In genomic region chr22:23783496-23784167, GRCh38 we compare ENCODE assay signal across 19 cellular contexts. TPM values are rescaled to one million over a fixed set of nuclear protein-coding genes. Genes with fewer than 3 reads are reported as not detected.
DNase-seq lines count a peak whose midpoint lies in the region; ATAC-seq and TF ChIP-seq lines count a peak whose summit lies in the region.
"Had no signal": no experiment of that assay in that cellular context is flagged by ENCODE, and none has a peak within 500 bp of the region (broad histone marks: within the 10 kb centered on the region; RNA-seq: fewer than 3 reads in every experiment).

No MANE protein-coding gene starts in this region.

- no peaks in the 10 kb centered on the region for H3K27me3 ChIP-seq in hepatocyte
- no peaks in the 10 kb centered on the region for H3K27me3 ChIP-seq in osteoblast (ENCODE audit: insufficient read depth, low read length)

- H3K9me3 Mint-ChIP-seq in HFFc6, result no peaks in the 10 kb centered on the region
- H3K9me3 Mint-ChIP-seq in activated T-cell treated with anti-CD3 and anti-CD28 coated beads, Interleukin-2, amount 50 U/mL, for 72 hours, result no peaks in the 10 kb centered on the region

- in situ Hi-C loops in GM13976 (cut with MboI; ENCODE audit: low sequenced_read_pairs, unreplicated experiment), result no loop called here

- peak overlapping the region; percentile 84; the same call in 1 of the 2 replicates for H3K27ac Mint-ChIP-seq in HFFc6
- H3K27ac Mint-ChIP-seq in activated T-cell treated with anti-CD3 and anti-CD28 coated beads, Interleukin-2, amount 50 U/mL, for 72 hours, result no peak overlapping the region

- H3K36me3 ChIP-seq in hepatocyte (replicated peaks; ENCODE audit: insufficient read depth, low read depth) (no peaks in the 10 kb centered on the region), osteoblast (ENCODE audit: insufficient read depth, low read length) (no peaks in the 10 kb centered on the region)

- DNase-seq in Ammon's horn (ENCODE audit: low spot score), result peak; percentile 1
- no peak for DNase-seq in HFFc6
- DNase-seq in hepatocyte (ENCODE audit: low spot score), result peak; percentile 7
- peak; percentile 39 for DNase-seq in osteoblast (ENCODE audit: insufficient read length, low spot score, missing footprints)
- no peak for DNase-seq in activated T-cell treated with anti-CD3 and anti-CD28 coated beads, Interleukin-2, amount 50 U/mL, for 72 hours
- DNase-seq in GM13976 (ENCODE audit: low spot score), result no peak
- DNase-seq: DMS79 treated with DMSO at 0.1 percent for 48 hours, GM23248, HCEC 1CT, NCI-H1092 treated with DMSO at 0.1 percent for 48 hours, NCI-H1694, NCI-H2081 treated with DMSO at 0.1 percent for 48 hours had no signal

- H3K79me2 ChIP-seq in hepatocyte (peaks cover 15% of the 10 kb centered on the region), osteoblast (ENCODE audit: insufficient read depth, low read length) (peaks cover 17% of the 10 kb centered on the region)

- H3K4me3 Mint-ChIP-seq in HFFc6, result no peak overlapping the region
- no peak overlapping the region for H3K4me3 Mint-ChIP-seq in activated T-cell treated with anti-CD3 and anti-CD28 coated beads, Interleukin-2, amount 50 U/mL, for 72 hours

- H2AFZ ChIP-seq in hepatocyte, result no peak overlapping the region
- H2AFZ ChIP-seq in osteoblast (ENCODE audit: low read length), result no peak overlapping the region
- H2AFZ ChIP-seq: GM23248 had no signal

- peak overlapping the region; percentile 62 for H3K4me2 ChIP-seq in hepatocyte
- no peak overlapping the region for H3K4me2 ChIP-seq in osteoblast (ENCODE audit: insufficient read depth, low read length)

- no peaks in the 10 kb centered on the region for H3K9me3 ChIP-seq in hepatocyte (ENCODE audit: low read depth)
- no peaks in the 10 kb centered on the region for H3K9me3 ChIP-seq in osteoblast (ENCODE audit: low read depth, low read length)

- TF ChIP-seq CTCF in HFFc6 (IDR thresholded peaks at IDR 0.05) (no peak), hepatocyte (IDR thresholded peaks at IDR 0.05; ENCODE audit: poor library complexity) (no peak), osteoblast (IDR thresholded peaks at IDR 0.05; ENCODE audit: extremely low read depth, low read depth, low read length) (no peak), GM13976 (IDR thresholded peaks at IDR 0.05; ENCODE audit: borderline replicate concordance, control extremely low read depth, extremely low read depth, insufficient read depth, missing control alignments) (no peak)

- no peak overlapping the region for H3K4me3 ChIP-seq in hepatocyte
- H3K4me3 ChIP-seq in osteoblast (ENCODE audit: insufficient read depth, low read length), result no peak overlapping the region
- H3K4me3 ChIP-seq: GM23248 had no signal

- H3K4me1 ChIP-seq in hepatocyte (ENCODE audit: insufficient read depth) (peaks cover 44% of the 10 kb centered on the region), osteoblast (ENCODE audit: insufficient read depth, low read length) (peaks cover 40% of the 10 kb centered on the region)

- H3K36me3 Mint-ChIP-seq in HFFc6 (ENCODE audit: low read depth), result no peaks in the 10 kb centered on the region
- H3K36me3 Mint-ChIP-seq in activated T-cell treated with anti-CD3 and anti-CD28 coated beads, Interleukin-2, amount 50 U/mL, for 72 hours (ENCODE audit: insufficient read depth in 2 of 2), result no peaks in the 10 kb centered on the region

- H3K27me3 Mint-ChIP-seq in HFFc6 (ENCODE audit: insufficient read depth), result no peaks in the 10 kb centered on the region; the same call in 1 of the 2 replicates
- H3K27me3 Mint-ChIP-seq in activated T-cell treated with anti-CD3 and anti-CD28 coated beads, Interleukin-2, amount 50 U/mL, for 72 hours (ENCODE audit: low read depth), result no peaks in the 10 kb centered on the region

- ATAC-seq in HG03097 (IDR thresholded peaks at IDR 0.05; ENCODE audit: low FRiP score, unreplicated experiment) (no peak), GM18517 (IDR thresholded peaks at IDR 0.05; ENCODE audit: unreplicated experiment) (no peak)
- ATAC-seq in activated T-cell treated with anti-CD3 and anti-CD28 coated beads, Interleukin-2, amount 50 U/mL, for 72 hours (replicated peaks in 1 of 2), result no peak
- ATAC-seq: Panc1 had no signal

- WGBS in hepatocyte (ENCODE audit: low lambda C conversion rate, missing lambda C conversion rate), result 89% methylated on average over 7 of the region's 7 CpGs

- H3K27ac ChIP-seq in hepatocyte (peak overlapping the region; percentile 75), osteoblast (ENCODE audit: low read depth, low read length) (no peak overlapping the region)
- H3K27ac ChIP-seq: GM23248, HL-60 had no signal

- peaks cover 45% of the 10 kb centered on the region for H3K4me1 Mint-ChIP-seq in HFFc6 (ENCODE audit: low read depth)
- H3K4me1 Mint-ChIP-seq in activated T-cell treated with anti-CD3 and anti-CD28 coated beads, Interleukin-2, amount 50 U/mL, for 72 hours (ENCODE audit: low read depth), result peaks cover 24% of the 10 kb centered on the region

- H3K9me2 ChIP-seq in hepatocyte (replicated peaks; ENCODE audit: insufficient read depth), result no peaks in the 10 kb centered on the region

- peaks cover 13% of the 10 kb centered on the region for H4K20me1 ChIP-seq in hepatocyte (ENCODE audit: insufficient read depth, poor library complexity, severe bottlenecking)
- peaks cover 13% of the 10 kb centered on the region for H4K20me1 ChIP-seq in osteoblast (ENCODE audit: insufficient read depth, low read length)

RNA-seq across cellular contexts. Expression of gene SMARCB1, which starts 3.1 kb away (rescaled TPM):
- 100 to 1,000 TPM in 1 of 6 experiments, 10 to 100 TPM in 5; 91.5 to 101 (median 97.3) TPM for total RNA-seq in HFFc6 (2021; fragmentation: NEBNext Ultra II Directional; extraction: Animal tissue kit (Norgen Biotek cat#: 25700))
- total RNA-seq in hepatocyte, result 84.3 and 88.2 TPM in 2 replicates
- 103 and 120 TPM in 2 replicates for polyA plus RNA-seq in hepatocyte
- 49.2 and 51.3 TPM in 2 replicates for total RNA-seq in osteoblast
- 10 to 100 TPM; 67.4 to 83.0 TPM for total RNA-seq in activated T-cell treated with anti-CD3 and anti-CD28 coated beads, Interleukin-2, amount 50 U/mL, for 72 hours

RNA-seq across cellular contexts. Expression of gene MMP11, which starts 11.0 kb away (rescaled TPM):
- total RNA-seq in HFFc6 (2021; fragmentation: NEBNext Ultra II Directional; extraction: Animal tissue kit (Norgen Biotek cat#: 25700)), result 1 to 10 TPM; 1.7 to 3.6 (median 2.7) TPM
- total RNA-seq in hepatocyte, result 27.9 and 36.2 TPM in 2 replicates
- polyA plus RNA-seq in hepatocyte, result 22.8 and 25.2 TPM in 2 replicates
- total RNA-seq in osteoblast, result 23.5 and 41.3 TPM in 2 replicates
- total RNA-seq in activated T-cell treated with anti-CD3 and anti-CD28 coated beads, Interleukin-2, amount 50 U/mL, for 72 hours, result under 1 TPM; 0.46 to 0.56 TPM
- total RNA-seq: HT1080 had no signal

RNA-seq across cellular contexts. Expression of gene CHCHD10, which starts 15.9 kb away (rescaled TPM):
- 100 to 1,000 TPM in 4 of 6 experiments, 10 to 100 TPM in 2; 89.3 to 117 (median 106) TPM for total RNA-seq in HFFc6 (2021; fragmentation: NEBNext Ultra II Directional; extraction: Animal tissue kit (Norgen Biotek cat#: 25700))
- total RNA-seq in hepatocyte (4.0 and 36.5 TPM in 2 replicates), osteoblast (0.88 and 1.1 TPM in 2 replicates)
- polyA plus RNA-seq in hepatocyte, result 53.0 and 68.1 TPM in 2 replicates
- 10 to 100 TPM; 54.4 to 62.5 TPM for total RNA-seq in activated T-cell treated with anti-CD3 and anti-CD28 coated beads, Interleukin-2, amount 50 U/mL, for 72 hours
- total RNA-seq: HT1080 had no signal

RNA-seq across cellular contexts. Expression of gene C22orf15, which starts 20.8 kb away (rescaled TPM):
- 1 to 10 TPM in 3 of 6 experiments, under 1 TPM in 3; 0.48 to 4.0 (median 1.1) TPM for total RNA-seq in HFFc6 (2021; fragmentation: NEBNext Ultra II Directional; extraction: Animal tissue kit (Norgen Biotek cat#: 25700))
- total RNA-seq in hepatocyte, result not detected in 2 replicates
- 0.35 and 0.37 TPM in 2 replicates for polyA plus RNA-seq in hepatocyte
- total RNA-seq in osteoblast, result 0.72 and 0.88 TPM in 2 replicates
- 1 to 10 TPM in 1 of 2 donors, under 1 TPM in 1; 0.72 to 1.5 TPM for total RNA-seq in activated T-cell treated with anti-CD3 and anti-CD28 coated beads, Interleukin-2, amount 50 U/mL, for 72 hours
- total RNA-seq: GM23248, NCI-H460, SK-MEL-5 had no signal

RNA-seq across cellular contexts. Expression of gene VPREB3, which starts 29.4 kb away (rescaled TPM):
- total RNA-seq in HFFc6 (2021; fragmentation: NEBNext Ultra II Directional; extraction: Animal tissue kit (Norgen Biotek cat#: 25700)), result under 1 TPM in 2 of 6 experiments, not detected in 4; 0.33 to 0.57 TPM
- total RNA-seq in hepatocyte (not detected in 2 replicates), osteoblast (not detected in 2 replicates)
- polyA plus RNA-seq in hepatocyte, result not detected in 2 replicates
- total RNA-seq in activated T-cell treated with anti-CD3 and anti-CD28 coated beads, Interleukin-2, amount 50 U/mL, for 72 hours, result 1 to 10 TPM in 1 of 2 donors, under 1 TPM in 1; 0.90 to 1.7 TPM
- total RNA-seq: GM23248, HT1080, NCI-H460, SK-MEL-5 had no signal
- polyA plus RNA-seq: GM23248 had no signal

Comparison
In these comparisons a context has a peak if more than half of its experiments do, and no peak if none do; other contexts are left out.
1. DNase-seq: peak in Ammon's horn (single experiment), hepatocyte (single experiment) and osteoblast (single experiment); none in HFFc6 (single experiment), activated T-cell treated with anti-CD3 and anti-CD28 coated beads, Interleukin-2, amount 50 U/mL, for 72 hours (0 of 2) and GM13976 (single experiment).